ENCODE assay signal across 17 cellular contexts in the genomic region with DNA sequence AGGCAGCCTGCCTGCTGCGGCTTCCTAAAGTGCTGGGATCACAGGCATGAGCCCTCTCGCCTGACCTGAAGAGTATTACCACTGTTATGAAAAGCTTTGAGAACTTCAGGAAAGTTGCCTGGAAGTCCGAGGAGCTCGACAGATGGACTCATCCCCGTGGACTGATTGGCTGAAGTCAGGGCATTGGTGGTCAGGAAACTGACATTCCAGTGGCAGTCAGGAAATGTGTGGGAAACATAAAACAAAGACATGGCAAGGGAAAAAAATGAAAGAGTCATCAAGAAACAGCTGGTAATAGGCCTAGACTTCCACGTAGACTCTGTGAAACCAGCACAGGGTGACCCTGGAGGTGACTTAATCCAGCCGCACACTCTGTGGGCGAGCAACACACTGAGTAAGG.
"Had no signal": no experiment of that assay in that cellular context is flagged by ENCODE, and none has a peak within 500 bp of the region (broad histone marks: within the 10 kb centered on the region; RNA-seq: fewer than 3 reads in every experiment).

No MANE protein-coding gene starts in this region.

- H3K27me3 ChIP-seq: uterus had no signal

- H3K9me3 ChIP-seq: tibial artery, uterus had no signal

- H3K4me3 ChIP-seq: coronary artery, tibial artery, uterus had no signal

- H3K27ac ChIP-seq: coronary artery, tibial artery, uterus had no signal

- H3K36me3 ChIP-seq: tibial artery, uterus had no signal

- H3K4me1 ChIP-seq: tibial artery, uterus had no signal

- DNase-seq: activated CD4-positive, alpha-beta T cell treated with anti-CD3 and anti-CD28 coated beads, Interleukin-2, amount 50 U/mL, for 48 hours; activated CD4-positive, CD25-positive, alpha-beta regulatory T cell treated with anti-CD3 and anti-CD28 coated beads, Interleukin-2, amount 50 U/mL, for 72 hours; activated naive CD4-positive, alpha-beta T cell treated with Interleukin-2 at 50 U/mL for 16 hours; aorta; caudate nucleus; effector CD8-positive, alpha-beta T cell; foreskin melanocyte; immature natural killer cell; midbrain; naive B cell; stimulated activated CD4-positive, alpha-beta T cell treated with anti-CD3 and anti-CD28 coated beads, Interleukin-15, amount 100 ng/mL, for 24 hours; stimulated activated CD4-positive, alpha-beta T cell treated with anti-CD3 and anti-CD28 coated beads, Interleukin-4, amount 100 ng/mL, for 1 hour; stimulated activated naive B cell treated with anti-CD40 and anti-IgM and Interleukin-4, amounts not matched to agents 10 μg/mL and 1 μg/mL and 100 μg/mL, for 72 hours; T-helper 9 cell; tibial artery; uterus had no signal
